ENCODE assay signal across 23 cellular contexts in the genomic region with DNA sequence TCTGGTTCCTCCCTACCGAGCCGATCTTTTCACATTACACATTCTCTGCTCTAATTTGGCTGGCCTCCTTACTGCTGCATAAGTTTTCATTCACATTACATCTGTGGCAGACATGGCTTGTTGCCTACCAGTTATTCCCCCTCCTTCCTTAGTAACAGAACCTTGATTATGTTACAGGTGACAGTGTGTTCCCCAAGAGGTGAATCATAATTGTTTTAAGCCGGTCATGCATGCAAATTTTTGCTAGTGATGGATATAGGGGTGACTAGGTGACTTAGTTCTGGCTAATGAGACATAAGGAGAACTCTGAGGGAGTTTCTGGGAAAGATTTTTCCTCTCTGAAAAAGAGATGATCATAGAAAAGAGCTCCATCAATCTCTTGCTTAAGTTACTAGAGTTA.
"Had no signal": no experiment of that assay in that cellular context is flagged by ENCODE, and none has a peak within 500 bp of the region (broad histone marks: within the 10 kb centered on the region; RNA-seq: fewer than 3 reads in every experiment).

No MANE protein-coding gene starts in this region.

- ATAC-seq: activated CD8-positive, alpha-beta T cell treated with anti-CD3 and anti-CD28 coated beads, Interleukin-2, amount 10 ng/mL, durations not matched to agents 7 days and 5 days; T-cell had no signal

- H3K36me3 ChIP-seq: MG63 had no signal

- H3K27me3 ChIP-seq: MG63 had no signal

- H3K9me3 Mint-ChIP-seq: activated naive CD4-positive, alpha-beta T cell treated with anti-CD3 and anti-CD28 coated beads, Interleukin-2, amount 50 U/mL, for 24 hours; central memory CD8-positive, alpha-beta T cell; T-cell had no signal

- H3K27ac Mint-ChIP-seq: activated CD8-positive, alpha-beta T cell treated with anti-CD3 and anti-CD28 coated beads, Interleukin-2, amount 10 ng/mL, durations not matched to agents 7 days and 5 days; activated naive CD4-positive, alpha-beta T cell treated with anti-CD3 and anti-CD28 coated beads, Interleukin-2, amount 50 U/mL, for 24 hours; brain; T-cell had no signal

- H3K27me3 Mint-ChIP-seq: activated naive CD4-positive, alpha-beta T cell treated with anti-CD3 and anti-CD28 coated beads, Interleukin-2, amount 50 U/mL, for 24 hours; central memory CD8-positive, alpha-beta T cell had no signal

- H3K4me3 ChIP-seq: MG63 had no signal

- H3K4me1 Mint-ChIP-seq: activated naive CD4-positive, alpha-beta T cell treated with anti-CD3 and anti-CD28 coated beads, Interleukin-2, amount 50 U/mL, for 24 hours; brain; central memory CD8-positive, alpha-beta T cell; T-cell had no signal

- H3K36me3 Mint-ChIP-seq: activated naive CD4-positive, alpha-beta T cell treated with anti-CD3 and anti-CD28 coated beads, Interleukin-2, amount 50 U/mL, for 24 hours; brain; T-cell had no signal

- H3K4me3 Mint-ChIP-seq: activated CD8-positive, alpha-beta T cell treated with anti-CD3 and anti-CD28 coated beads, Interleukin-2, amount 10 ng/mL, durations not matched to agents 7 days and 5 days; activated naive CD4-positive, alpha-beta T cell treated with anti-CD3 and anti-CD28 coated beads, Interleukin-2, amount 50 U/mL, for 24 hours; brain; central memory CD8-positive, alpha-beta T cell; T-cell had no signal

- H3K27ac ChIP-seq: VCaP had no signal

- H3K9me3 ChIP-seq: MG63 had no signal

- DNase-seq: activated CD4-positive, alpha-beta T cell treated with anti-CD3 and anti-CD28 coated beads, Interleukin-2, amount 50 U/mL, for 1 hour; activated CD4-positive, CD25-positive, alpha-beta regulatory T cell; activated CD8-positive, alpha-beta memory T cell treated with anti-CD3 and anti-CD28 coated beads, Interleukin-2, amount 50 U/mL, for 48 hours; activated CD8-positive, alpha-beta T cell treated with anti-CD3 and anti-CD28 coated beads, Interleukin-2, amount 10 ng/mL, durations not matched to agents 7 days and 5 days; activated effector memory CD4-positive, alpha-beta T cell treated with Interleukin-2 at 50 U/mL for 16 hours; activated naive CD4-positive, alpha-beta T cell; activated T-cell treated with anti-CD3 and anti-CD28 coated beads, Interleukin-2, amount 50 U/mL, for 1 hour; aorta; KG1; MG63; NCI-H1105; NCI-H1436 treated with DMSO at 0.1 percent for 48 hours; NCI-H187; NCI-H2081; NCI-H524; SHP77 treated with DMSO at 0.1 percent for 48 hours; T-cell; T-helper 2 cell; T1000 had no signal
